27 cellular contexts compared by ENCODE assay signal in genomic region chr20:25243416-25243979, GRCh38. TPM values are rescaled to one million over a fixed set of nuclear protein-coding genes. Genes with fewer than 3 reads are reported as not detected.
DNase-seq lines count a peak whose midpoint lies in the region; ATAC-seq, FAIRE-seq and TF ChIP-seq lines count a peak whose summit lies in the region.
"Had no signal": no experiment of that assay in that cellular context is flagged by ENCODE, and none has a peak within 500 bp of the region (broad histone marks: within the 10 kb centered on the region; RNA-seq: fewer than 3 reads in every experiment).

No MANE protein-coding gene starts in this region.

- no peak for TF ChIP-seq EP300 in A549 (IDR thresholded peaks at IDR 0.05)

- H3K4me3 ChIP-seq in A549 (no peak overlapping the region), WERI-Rb-1 (ENCODE audit: low read depth, low read length) (no peak overlapping the region)
- H3K4me3 ChIP-seq: SJCRH30 had no signal

- H3K4me1 Mint-ChIP-seq in Calu3 (ENCODE audit: low read depth, unreplicated experiment) (peaks cover 19% of the 10 kb centered on the region), glutamatergic neuron (ENCODE audit: low read depth, unreplicated experiment) (peaks cover 55% of the 10 kb centered on the region)

- H3K27me3 Mint-ChIP-seq in Calu3 (ENCODE audit: unreplicated experiment), result no peaks in the 10 kb centered on the region
- peaks cover 25% of the 10 kb centered on the region for H3K27me3 Mint-ChIP-seq in glutamatergic neuron (ENCODE audit: unreplicated experiment)

- intact Hi-C loops in Calu3 (cut with micrococcal nuclease; ENCODE audit: unreplicated experiment), result no loop called here
- intact Hi-C loops in left colon (cut with DNase I, micrococcal nuclease), result no loop called here

- peaks cover 45% of the 10 kb centered on the region for H3K4me1 ChIP-seq in A549

- POLR2A ChIA-PET in A549 (lab: Yijun Ruan, JAX), result no interaction called here

- H3K36me3 Mint-ChIP-seq in Calu3 (ENCODE audit: insufficient read depth, unreplicated experiment) (peaks cover 28% of the 10 kb centered on the region), glutamatergic neuron (ENCODE audit: unreplicated experiment) (no peaks in the 10 kb centered on the region)
- H3K36me3 Mint-ChIP-seq: IgD-negative memory B cell had no signal

- H3K27ac Mint-ChIP-seq in Calu3 (ENCODE audit: unreplicated experiment) (peak overlapping the region; percentile 50), glutamatergic neuron (ENCODE audit: unreplicated experiment) (peak overlapping the region; percentile 98)
- H3K27ac Mint-ChIP-seq: CD14-positive monocyte, IgD-negative memory B cell had no signal

- peaks cover 16% of the 10 kb centered on the region; the same call in 2 of the 3 replicates for H3K9me3 ChIP-seq in A549
- peaks cover 2% of the 10 kb centered on the region for H3K9me3 ChIP-seq in WERI-Rb-1 (ENCODE audit: severe bottlenecking)
- H3K9me3 ChIP-seq: BE2C, SJCRH30 had no signal

- H3K36me3 ChIP-seq in WERI-Rb-1, result no peaks in the 10 kb centered on the region
- H3K36me3 ChIP-seq: BE2C, SJCRH30 had no signal

- CTCF ChIA-PET in A549 (lab: Yijun Ruan, JAX), result interaction anchor here (1.0 to 11.8 kb wide), 4 partner anchors 19 to 250 kb away, joined by 3 to 300 read pairs (median 4); no protein-coding TSS in a partner anchor
- CTCF ChIA-PET in Calu3 (lab: Charles Lee), result no interaction called here

- TF ChIP-seq CTCF in A549 (IDR thresholded peaks at IDR 0.05), result no peak
- TF ChIP-seq CTCF in Calu3 (IDR thresholded peaks at IDR 0.05; ENCODE audit: unreplicated experiment), result no peak
- TF ChIP-seq CTCF in glutamatergic neuron (IDR thresholded peaks at IDR 0.05; ENCODE audit: partially characterized antibody, unreplicated experiment), result no peak
- no peak for TF ChIP-seq CTCF in WERI-Rb-1 (IDR thresholded peaks at IDR 0.05; ENCODE audit: low read depth, low read length)

- H3K9me3 Mint-ChIP-seq in Calu3 (ENCODE audit: low read depth, unreplicated experiment), result no peaks in the 10 kb centered on the region
- H3K9me3 Mint-ChIP-seq in glutamatergic neuron (ENCODE audit: unreplicated experiment), result peaks cover 37% of the 10 kb centered on the region
- H3K9me3 Mint-ChIP-seq: CD8-positive, alpha-beta memory T cell had no signal

- no peaks in the 10 kb centered on the region for H3K27me3 ChIP-seq in WERI-Rb-1 (ENCODE audit: insufficient read depth, low read depth, severe bottlenecking)
- H3K27me3 ChIP-seq: BE2C, SJCRH30 had no signal

- DNase-seq in A549 (ENCODE audit: low read depth in 1 of 2, low spot score in 1 of 2) (no peak), Calu3 (no peak), RCC 7860 (ENCODE audit: low spot score) (no peak), glutamatergic neuron (no peak), WERI-Rb-1 (no peak), left colon (no peak)
- DNase-seq: ACHN; BE2C; CD8-positive, alpha-beta memory T cell; DND-41; NCI-H1092 treated with DMSO at 0.1 percent for 48 hours; NCI-H1436; NCI-H187; NCI-H2081 treated with DMSO at 0.1 percent for 48 hours; NCI-H2171; NCI-H226; NCI-H510A; NCI-H69; OCI-M1 had no signal

- H3K27ac ChIP-seq in A549, result peak overlapping the region; percentile 56 to 97; a peak in 5 of 6 replicates
- no peak overlapping the region for H3K27ac ChIP-seq in WERI-Rb-1
- H3K27ac ChIP-seq: KMS-11, SJCRH30 had no signal

- H3K4me3 Mint-ChIP-seq in Calu3 (ENCODE audit: low read depth, unreplicated experiment) (no peak overlapping the region), glutamatergic neuron (ENCODE audit: unreplicated experiment) (peak overlapping the region; percentile 57)
- H3K4me3 Mint-ChIP-seq: CD14-positive monocyte had no signal

- no peak overlapping the region for H3K4me2 ChIP-seq in A549
- H3K4me2 ChIP-seq: KMS-11 had no signal

- ATAC-seq in A549 (no peak), HG03196 (IDR thresholded peaks at IDR 0.05; ENCODE audit: unreplicated experiment) (no peak), left colon (no peak)
- ATAC-seq: SK-N-SH treated with all-trans-retinoic acid at 6 μM for 48 hours had no signal

- no peak for TF ChIP-seq POLR2A in A549 (IDR thresholded peaks at IDR 0.05; ENCODE audit: low read length)

- no TSS peak for BruUV-seq in Calu3 (replicated peaks; lab: Mats Ljungman, UMichigan)

- FAIRE-seq in A549 (lab: Jason Lieb, UNC) (no peak), RCC 7860 (lab: Jason Lieb, UNC) (peak; percentile 35)
- FAIRE-seq: GM12892, H54 had no signal

- TF ChIP-seq RAD21 in A549 (conservative IDR thresholded peaks at IDR 0.05 in 1 of 2, IDR thresholded peaks at IDR 0.05 in 1 of 2), result no peak

TF ChIP-seq in A549, 52 proteins besides CTCF, POLR2A, EP300 and RAD21:
- no peak for TF ChIP-seq MAFK (IDR thresholded peaks at IDR 0.05; ENCODE audit: partially characterized antibody)
- no peak for TF ChIP-seq NPAS2 (CRISPR knock-in tag; IDR thresholded peaks at IDR 0.05; ENCODE audit: borderline replicate concordance)
- no peak for TF ChIP-seq MAZ (IDR thresholded peaks at IDR 0.05; ENCODE audit: borderline replicate concordance, low read depth, low read length)
- no peak for TF ChIP-seq ZC3H11A (IDR thresholded peaks at IDR 0.05)
- TF ChIP-seq ZNF302 (CRISPR knock-in tag; IDR thresholded peaks at IDR 0.05), result no peak
- TF ChIP-seq RFX5 (IDR thresholded peaks at IDR 0.05), result no peak
- no peak for TF ChIP-seq SMC3 (IDR thresholded peaks at IDR 0.05)
- TF ChIP-seq SREBF2 (IDR thresholded peaks at IDR 0.05), result no peak
- no peak for TF ChIP-seq RARB (CRISPR knock-in tag; IDR thresholded peaks at IDR 0.05)
- TF ChIP-seq ESRRA (IDR thresholded peaks at IDR 0.05; ENCODE audit: borderline replicate concordance, low read length), result no peak
- no peak for TF ChIP-seq HOXB13 (CRISPR knock-in tag; IDR thresholded peaks at IDR 0.05; ENCODE audit: low read depth)
- TF ChIP-seq HEYL (CRISPR knock-in tag; IDR thresholded peaks at IDR 0.05), result no peak
- no peak for TF ChIP-seq MAX (IDR thresholded peaks at IDR 0.05)
- no peak for TF ChIP-seq EHF (CRISPR knock-in tag; IDR thresholded peaks at IDR 0.05)
- no peak for TF ChIP-seq NFE2L2 (conservative IDR thresholded peaks at IDR 0.05; ENCODE audit: low read length)
- TF ChIP-seq BHLHE40 (IDR thresholded peaks at IDR 0.05; ENCODE audit: low read depth, low read length), result no peak
- no peak for TF ChIP-seq FOXS1 (CRISPR knock-in tag; IDR thresholded peaks at IDR 0.05)
- TF ChIP-seq KDM1A (IDR thresholded peaks at IDR 0.05; ENCODE audit: low read depth), result no peak

RNA-seq across cellular contexts. Expression of gene PYGB, which starts 4.4 kb away (rescaled TPM):
- polyA plus RNA-seq in A549 (2011; rRNA removed) (100 and 113 TPM in 2 replicates), A549 (2017; fragmentation: RNase III; extraction: RNeasy Plus Mini Kit Qiagen cat#74134 plus additional on column Dnase treatment) (85.5 to 93.7 TPM (median 93.2 TPM) in 3 replicates)
- 80.7 and 98.5 TPM in 2 replicates for polyA plus RNA-seq in A549 (2012; cell fraction: cytosol; rRNA removed)
- 252 and 288 TPM in 2 replicates for polyA plus RNA-seq in A549 (2012; cell fraction: nucleus; rRNA removed)
- polyA minus RNA-seq in A549 (2011; rRNA and poly(A)+ RNA removed), result 178 and 188 TPM in 2 replicates
- total RNA-seq in Calu3 (2022) (253 and 258 TPM in 2 replicates), glutamatergic neuron (ENCODE audit: unreplicated experiment) (295 TPM), left colon (100 to 1,000 TPM; 275 to 329 TPM)

RNA-seq across cellular contexts. Expression of gene ENTPD6, which starts 48.0 kb away (rescaled TPM):
- polyA plus RNA-seq in A549 (2011; rRNA removed) (85.7 and 95.4 TPM in 2 replicates), A549 (2017; fragmentation: RNase III; extraction: RNeasy Plus Mini Kit Qiagen cat#74134 plus additional on column Dnase treatment) (86.9 to 90.0 TPM (median 87.0 TPM) in 3 replicates)
- polyA plus RNA-seq in A549 (2012; cell fraction: cytosol; rRNA removed), result 121 and 136 TPM in 2 replicates
- polyA plus RNA-seq in A549 (2012; cell fraction: nucleus; rRNA removed), result 433 and 486 TPM in 2 replicates
- polyA minus RNA-seq in A549 (2011; rRNA and poly(A)+ RNA removed), result 77.7 and 83.6 TPM in 2 replicates
- total RNA-seq in Calu3 (2022) (56.3 and 61.5 TPM in 2 replicates), glutamatergic neuron (ENCODE audit: unreplicated experiment) (191 TPM), left colon (100 to 1,000 TPM; 135 to 157 TPM)
